In genomic region chr2:203841654-203842053, GRCh38 we compare ENCODE assay signal across 39 cellular contexts. TPM values are rescaled to one million over a fixed set of nuclear protein-coding genes. Genes with fewer than 3 reads are reported as not detected.
"Had no signal": no experiment of that assay in that cellular context is flagged by ENCODE, and none has a peak within 500 bp of the region (broad histone marks: within the 10 kb centered on the region; RNA-seq: fewer than 3 reads in every experiment).

No MANE protein-coding gene starts in this region.

- H3K27ac ChIP-seq: KMS-11 had no signal

- H3K9ac ChIP-seq: KMS-11 had no signal

- H3K36me3 ChIP-seq: MG63 had no signal

- H3K4me3 ChIP-seq: MG63 had no signal

- DNase-seq: Karpas-422, Kasumi-1, MG63, MM.1S, MV-4-11, NCI-H1048, NCI-H1092, NCI-H1092 treated with DMSO at 0.1 percent for 48 hours, NCI-H1105, NCI-H1105 treated with DMSO at 0.1 percent for 48 hours, NCI-H1417, NCI-H1417 treated with DMSO at 0.1 percent for 48 hours, NCI-H1436, NCI-H1436 treated with DMSO at 0.1 percent for 48 hours, NCI-H146, NCI-H1694, NCI-H1694 treated with DMSO at 0.1 percent for 48 hours, NCI-H187, NCI-H187 treated with DMSO at 0.1 percent for 48 hours, NCI-H1930, NCI-H2029, NCI-H2029 treated with DMSO at 0.1 percent for 48 hours, NCI-H2081, NCI-H2081 treated with DMSO at 0.1 percent for 48 hours, NCI-H2107, NCI-H2171, NCI-H2171 treated with DMSO at 0.1 percent for 48 hours, NCI-H2227 treated with DMSO at 0.1 percent for 48 hours, NCI-H226, NCI-H345, NCI-H446, NCI-H446 treated with DMSO at 0.1 percent for 48 hours, NCI-H510A, NCI-H510A treated with DMSO at 0.1 percent for 48 hours had no signal

- H3K9me3 ChIP-seq: MG63 had no signal

- H3K27me3 ChIP-seq: MG63 had no signal

- H3K4me2 ChIP-seq: KMS-11 had no signal

RNA-seq across cellular contexts. Expression of gene CTLA4, which starts 25.9 kb away (rescaled TPM):
- total RNA-seq: LHCN-M2, M059J, MCF 10A, NCI-H460 had no signal
